ENCODE assay signal across 26 cellular contexts in genomic region chr9:136332482-136332983, GRCh38. TPM values are rescaled to one million over a fixed set of nuclear protein-coding genes. Genes with fewer than 3 reads are reported as not detected.
"Had no signal": no experiment of that assay in that cellular context is flagged by ENCODE, and none has a peak within 500 bp of the region (broad histone marks: within the 10 kb centered on the region; RNA-seq: fewer than 3 reads in every experiment).

No MANE protein-coding gene starts in this region.

- H3K9me3 ChIP-seq: adrenal gland, breast epithelium had no signal

- H3K9me3 Mint-ChIP-seq: activated CD8-positive, alpha-beta T cell treated with anti-CD3 and anti-CD28 coated beads for 36 hours; activated naive CD8-positive, alpha-beta T cell treated with anti-CD3 and anti-CD28 coated beads, Interleukin-2, amount 10 ng/mL, durations not matched to agents 7 days and 5 days; T-helper 1 cell treated with Interleukin-12 subunit alpha and Interleukin-12 subunit beta and Interleukin-4 antibody, amounts not matched to agents 30 μg/mL and 1 μg/mL, for 36 hours had no signal

- H3K36me3 ChIP-seq: breast epithelium had no signal

- H3K27ac ChIP-seq: adrenal gland, breast epithelium had no signal

- H3K27me3 Mint-ChIP-seq: activated CD4-positive, alpha-beta T cell treated with anti-CD3 and anti-CD28 coated beads for 36 hours; activated CD8-positive, alpha-beta T cell treated with anti-CD3 and anti-CD28 coated beads for 36 hours; activated naive CD8-positive, alpha-beta T cell treated with anti-CD3 and anti-CD28 coated beads, Interleukin-2, amount 10 ng/mL, durations not matched to agents 7 days and 5 days had no signal

- H3K4me3 ChIP-seq: adrenal gland, breast epithelium had no signal

- H3K4me1 Mint-ChIP-seq: activated naive CD8-positive, alpha-beta T cell treated with anti-CD3 and anti-CD28 coated beads, Interleukin-2, amount 10 ng/mL, durations not matched to agents 7 days and 5 days had no signal

- H3K27ac Mint-ChIP-seq: activated CD4-positive, alpha-beta T cell treated with anti-CD3 and anti-CD28 coated beads for 36 hours; activated CD8-positive, alpha-beta T cell treated with anti-CD3 and anti-CD28 coated beads for 36 hours; activated naive CD8-positive, alpha-beta T cell treated with anti-CD3 and anti-CD28 coated beads, Interleukin-2, amount 10 ng/mL, durations not matched to agents 7 days and 5 days; T-helper 1 cell treated with Interleukin-12 subunit alpha and Interleukin-12 subunit beta and Interleukin-4 antibody, amounts not matched to agents 30 μg/mL and 1 μg/mL, for 36 hours had no signal

- FAIRE-seq: RCC 7860 had no signal

- H3K4me3 Mint-ChIP-seq: activated CD4-positive, alpha-beta T cell treated with anti-CD3 and anti-CD28 coated beads for 36 hours; activated CD8-positive, alpha-beta T cell treated with anti-CD3 and anti-CD28 coated beads for 36 hours; activated naive CD8-positive, alpha-beta T cell treated with anti-CD3 and anti-CD28 coated beads, Interleukin-2, amount 10 ng/mL, durations not matched to agents 7 days and 5 days; T-helper 1 cell treated with Interleukin-12 subunit alpha and Interleukin-12 subunit beta and Interleukin-4 antibody, amounts not matched to agents 30 μg/mL and 1 μg/mL, for 36 hours had no signal

- H3K27me3 ChIP-seq: adrenal gland, breast epithelium had no signal

- H3K36me3 Mint-ChIP-seq: activated naive CD8-positive, alpha-beta T cell treated with anti-CD3 and anti-CD28 coated beads, Interleukin-2, amount 10 ng/mL, durations not matched to agents 7 days and 5 days had no signal

- ATAC-seq: activated CD4-positive, alpha-beta T cell treated with anti-CD3 and anti-CD28 coated beads for 36 hours; activated CD8-positive, alpha-beta T cell treated with anti-CD3 and anti-CD28 coated beads for 36 hours; PC-3 had no signal

- DNase-seq: activated CD4-positive, alpha-beta T cell treated with anti-CD3 and anti-CD28 coated beads for 36 hours; activated CD4-positive, alpha-beta T cell treated with anti-CD3 and anti-CD28 coated beads, Interleukin-2, amount 50 U/mL, for 1 hour; activated CD8-positive, alpha-beta memory T cell treated with anti-CD3 and anti-CD28 coated beads, Interleukin-2, amount 50 U/mL, for 48 hours; activated CD8-positive, alpha-beta T cell treated with anti-CD3 and anti-CD28 coated beads for 36 hours; activated naive CD4-positive, alpha-beta T cell treated with anti-CD3 and anti-CD28 coated beads, Interleukin-2, amount 50 U/mL, for 16 hours; activated naive CD8-positive, alpha-beta T cell treated with anti-CD3 and anti-CD28 coated beads, Interleukin-2, amount 10 ng/mL, durations not matched to agents 7 days and 5 days; activated T-cell treated with anti-CD3 and anti-CD28 coated beads, Interleukin-2, amount 50 U/mL, for 1 hour; adrenal gland; anterior cingulate cortex; NCI-H1092; NCI-H1417; NCI-H1930; NCI-H2107; NCI-H2171 treated with DMSO at 0.1 percent for 48 hours; NCI-H226; NCI-H526 treated with DMSO at 0.1 percent for 48 hours; NCI-H82; PC-3; SHP77 treated with DMSO at 0.1 percent for 48 hours; T-helper 9 cell had no signal

RNA-seq across cellular contexts. Expression of gene CCDC187, which starts 28.6 kb away (rescaled TPM):
- total RNA-seq: activated naive CD8-positive, alpha-beta T cell treated with anti-CD3 and anti-CD28 coated beads, Interleukin-2, amount 10 ng/mL, durations not matched to agents 7 days and 5 days; breast epithelium; LHCN-M2; M059J; SK-MEL-5 had no signal

RNA-seq across cellular contexts. Expression of gene CARD9, which starts 40.9 kb away (rescaled TPM):
- total RNA-seq: SK-MEL-5 had no signal
